19 cellular contexts compared by ENCODE assay signal in genomic region chr1:221184131-221184794, GRCh38.
"Had no signal": no experiment of that assay in that cellular context is flagged by ENCODE, and none has a peak within 500 bp of the region (broad histone marks: within the 10 kb centered on the region; RNA-seq: fewer than 3 reads in every experiment).

No MANE protein-coding gene starts in this region.

- H3K4me3 ChIP-seq: heart right ventricle, lung, right atrium auricular region, spleen, thoracic aorta had no signal

- H3K9me3 ChIP-seq: heart right ventricle, right atrium auricular region, spleen, thoracic aorta had no signal

- H3K4me1 ChIP-seq: right atrium auricular region, spleen had no signal

- DNase-seq: activated CD4-positive, alpha-beta T cell treated with anti-CD3 and anti-CD28 coated beads for 4 hours; activated CD4-positive, alpha-beta T cell treated with anti-CD3 and anti-CD28 coated beads, Interleukin-2, amount 50 U/mL, for 48 hours; activated CD4-positive, CD25-positive, alpha-beta regulatory T cell; activated naive CD4-positive, alpha-beta T cell treated with Interleukin-2 at 50 U/mL for 16 hours; activated naive CD8-positive, alpha-beta T cell treated with anti-CD3 and anti-CD28 coated beads, Interleukin-2, amount 10 ng/mL, durations not matched to agents 7 days and 5 days; activated T-cell treated with anti-CD3 and anti-CD28 coated beads, Interleukin-2, amount 50 U/mL, for 48 hours; amniotic stem cell; effector CD4-positive, alpha-beta T cell; foreskin fibroblast; heart right ventricle; naive thymus-derived CD4-positive, alpha-beta T cell; occipital lobe; spleen; stimulated activated CD4-positive, alpha-beta T cell treated with anti-CD3 and anti-CD28 coated beads, Interleukin-4, amount 100 ng/mL, for 24 hours; stimulated activated naive CD4-positive, alpha-beta T cell treated with Interleukin-2 at 50 U/mL for 16 hours; T-helper 17 cell had no signal

- H3K27me3 ChIP-seq: heart right ventricle, right atrium auricular region had no signal

- H3K27ac ChIP-seq: heart right ventricle, right atrium auricular region, spleen, thoracic aorta had no signal

- H3K36me3 ChIP-seq: heart right ventricle, right atrium auricular region, spleen, thoracic aorta had no signal
